Comparison of ENCODE assay signal across 9 cellular contexts in the genomic region with DNA sequence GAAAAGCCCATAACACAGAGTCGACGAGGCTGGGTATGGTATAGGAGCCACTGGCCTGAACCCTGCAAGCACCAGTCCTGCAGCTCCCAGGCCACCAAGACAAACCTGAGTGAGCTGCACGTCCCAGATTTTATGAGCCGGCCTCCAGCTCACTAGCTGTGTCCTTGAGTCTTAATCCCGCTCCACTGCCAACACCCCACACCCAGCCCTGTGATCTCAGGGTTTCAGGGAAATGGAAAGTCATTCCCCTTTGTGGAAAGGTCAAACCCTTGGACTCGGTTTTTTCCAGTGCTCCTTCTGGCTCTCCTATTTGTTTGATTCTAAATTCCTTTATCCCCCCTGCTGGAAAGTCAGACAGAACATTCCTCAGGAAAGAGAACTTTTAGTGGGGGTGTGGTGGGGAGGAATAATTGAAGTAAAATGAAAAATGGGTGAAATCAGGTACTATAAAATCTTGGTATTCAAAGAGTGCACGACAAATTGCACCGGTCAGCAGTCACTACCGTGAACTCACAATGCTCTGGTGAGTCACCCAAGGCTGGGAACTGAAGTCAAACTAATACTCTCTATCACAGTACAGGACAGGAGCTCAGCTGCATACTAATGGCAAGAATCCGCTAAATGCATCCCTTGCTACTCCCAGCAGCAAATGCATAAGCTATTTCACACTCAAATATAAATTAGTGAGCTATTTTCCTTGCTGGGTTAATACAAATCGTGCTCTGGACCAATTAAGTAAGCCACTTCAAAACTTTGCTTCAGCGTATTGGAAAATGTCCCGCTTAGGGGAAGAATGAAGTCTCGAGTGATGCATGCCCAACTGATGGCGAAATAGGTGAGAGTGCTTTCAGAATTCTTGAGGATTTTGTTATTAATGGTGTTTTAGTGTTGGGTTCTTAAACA. TPM values are rescaled to one million over a fixed set of nuclear protein-coding genes. Genes with fewer than 3 reads are reported as not detected.
DNase-seq lines count a peak whose midpoint lies in the region; ATAC-seq and TF ChIP-seq lines count a peak whose summit lies in the region.
"Had no signal": no experiment of that assay in that cellular context is flagged by ENCODE, and none has a peak within 500 bp of the region (broad histone marks: within the 10 kb centered on the region; RNA-seq: fewer than 3 reads in every experiment).

No MANE protein-coding gene starts in this region.

- intact Hi-C loops in mammary epithelial cell (cut with micrococcal nuclease) (no loop called here), upper lobe of right lung (cut with DNase I) (no loop called here)

- TF ChIP-seq CTCF in mammary epithelial cell (conservative IDR thresholded peaks at IDR 0.05 in 1 of 2, IDR thresholded peaks at IDR 0.05 in 1 of 2; ENCODE audit: extremely low read depth in 1 of 2, insufficient read depth in 1 of 2, low read depth in 1 of 2, low read length in 2 of 2) (no peak), lung (IDR thresholded peaks at IDR 0.05; ENCODE audit: control extremely low read depth, extremely low read depth) (no peak), upper lobe of right lung (IDR thresholded peaks at IDR 0.05) (no peak)

- no peaks in the 10 kb centered on the region for H3K9me3 ChIP-seq in mammary epithelial cell (replicated peaks; ENCODE audit: insufficient read depth, low read length)
- no peaks in the 10 kb centered on the region for H3K9me3 ChIP-seq in lung (ENCODE audit: control insufficient read depth in 2 of 2, insufficient read depth in 1 of 2, low read length in 1 of 2)
- H3K9me3 ChIP-seq in upper lobe of right lung = no peaks in the 10 kb centered on the region

- peak; percentile 40 for DNase-seq in DMS 273 (lab: John Stamatoyannopoulos, UW; ENCODE audit: unreplicated experiment)
- no peak for DNase-seq in DMS 273 treated with DMSO at 0.1 percent for 48 hours (lab: John Stamatoyannopoulos, UW)
- DNase-seq in mammary epithelial cell = peak; percentile 44
- peak; percentile 69 for DNase-seq in lung (ENCODE audit: low spot score)
- DNase-seq in upper lobe of right lung = no peak
- no peak for DNase-seq in activated CD4-positive, alpha-beta T cell treated with anti-CD3 and anti-CD28 coated beads, Interleukin-2, amount 50 U/mL, for 4 hours
- DNase-seq in stimulated activated CD4-positive, alpha-beta T cell treated with anti-CD3 and anti-CD28 coated beads, Interleukin-4, amount 100 ng/mL, for 1 hour = no peak
- no peak for DNase-seq in DMS114 treated with DMSO at 0.1 percent for 48 hours (lab: John Stamatoyannopoulos, UW; ENCODE audit: unreplicated experiment)

- no peak overlapping the region for H3K9ac ChIP-seq in mammary epithelial cell (ENCODE audit: insufficient read depth, low read length)

- in situ Hi-C loops in mammary epithelial cell (cut with MboI; ENCODE audit: low sequenced_read_pairs in 2 of 2) = no loop called here

- CTCF ChIA-PET in mammary epithelial cell (lab: Charles Lee; ENCODE audit: low non-redundant PET) = no interaction called here

- dilution Hi-C loops in mammary epithelial cell (cut with HindIII; ENCODE audit: low sequenced_read_pairs) = no loop called here

- WGBS in mammary epithelial cell (ENCODE audit: low coverage, missing lambda C conversion rate) = 91% methylated on average over 13 of the region's 15 CpGs
- WGBS in lung, 2 donors = 47 to 59% methylated on average over 15 of the region's 15 CpGs

- no peak overlapping the region for H3K27ac ChIP-seq in mammary epithelial cell (ENCODE audit: insufficient read depth, low read depth, low read length)
- peak overlapping the region; percentile 84 to 87 for H3K27ac ChIP-seq in lung (ENCODE audit: low read depth in 1 of 2, low read length in 1 of 2)
- peak overlapping the region; percentile 70 for H3K27ac ChIP-seq in upper lobe of right lung
- H3K27ac ChIP-seq: 22Rv1 had no signal

- BruUV-seq in mammary epithelial cell (replicated peaks; lab: Mats Ljungman, UMichigan) = no TSS peak

- peak overlapping the region; percentile 34 for H3K4me2 ChIP-seq in mammary epithelial cell (ENCODE audit: insufficient read depth, low read depth, low read length)

- H3K4me1 ChIP-seq in mammary epithelial cell (ENCODE audit: insufficient read depth, low read length) (peaks cover 33% of the 10 kb centered on the region), lung (ENCODE audit: control insufficient read depth in 2 of 2, insufficient read depth in 2 of 2, low read length in 2 of 2) (peaks cover 19 to 26% of the 10 kb centered on the region in 2 donors), upper lobe of right lung (peaks cover 47% of the 10 kb centered on the region)

- H3K27me3 ChIP-seq in mammary epithelial cell (ENCODE audit: insufficient read depth, low read length) = no peaks in the 10 kb centered on the region
- no peaks in the 10 kb centered on the region for H3K27me3 ChIP-seq in lung (ENCODE audit: control insufficient read depth, insufficient read depth)
- no peaks in the 10 kb centered on the region for H3K27me3 ChIP-seq in upper lobe of right lung

- H2AFZ ChIP-seq in mammary epithelial cell (ENCODE audit: low read depth, low read length) = no peak overlapping the region

- peaks cover 81% of the 10 kb centered on the region for H3K79me2 ChIP-seq in mammary epithelial cell (ENCODE audit: insufficient read depth, low read length)

- H4K20me1 ChIP-seq in mammary epithelial cell (ENCODE audit: insufficient read depth, low read length) = no peaks in the 10 kb centered on the region

- no peak overlapping the region for H3K4me3 ChIP-seq in mammary epithelial cell (replicated peaks in 1 of 3; ENCODE audit: insufficient read depth in 1 of 3, low read depth in 2 of 3, low read length in 3 of 3)
- H3K4me3 ChIP-seq in lung = no peak overlapping the region
- H3K4me3 ChIP-seq in upper lobe of right lung = no peak overlapping the region

- H3K36me3 ChIP-seq in mammary epithelial cell (ENCODE audit: insufficient read depth, low read length) (no peaks in the 10 kb centered on the region), lung (ENCODE audit: control insufficient read depth in 2 of 2, insufficient read depth in 2 of 2, low read length in 2 of 2) (peaks cover 0 to 2% of the 10 kb centered on the region in 2 donors), upper lobe of right lung (no peaks in the 10 kb centered on the region)

- ATAC-seq in lung (ENCODE audit: insufficient read depth, low FRiP score) (peak; percentile 63), upper lobe of right lung (peak; percentile 65)

RNA-seq across cellular contexts. Expression of a gene that starts 9.0 kb away (rescaled TPM):
- total RNA-seq in mammary epithelial cell = 10 to 100 TPM in 1 of 2 donors, 1 to 10 TPM in 1; 7.5 to 14.9 TPM
- polyA plus RNA-seq in mammary epithelial cell = 4.4 TPM
- polyA minus RNA-seq in mammary epithelial cell = 6.4 TPM
- 10 to 100 TPM; 19.6 to 37.8 TPM for total RNA-seq in lung
- 10 to 100 TPM in 1 of 2 donors, 1 to 10 TPM in 1; 8.9 to 12.9 TPM for polyA plus RNA-seq in lung
- total RNA-seq in upper lobe of right lung = 25.9 TPM

Comparison
In these comparisons a context has a peak if more than half of its experiments do, and no peak if none do; other contexts are left out.
1. DNase-seq: peak in DMS 273 (single experiment), mammary epithelial cell (single experiment) and lung (single experiment); none in DMS 273 treated with DMSO at 0.1 percent for 48 hours (single experiment), upper lobe of right lung (single experiment), activated CD4-positive, alpha-beta T cell treated with anti-CD3 and anti-CD28 coated beads, Interleukin-2, amount 50 U/mL, for 4 hours (0 of 2), stimulated activated CD4-positive, alpha-beta T cell treated with anti-CD3 and anti-CD28 coated beads, Interleukin-4, amount 100 ng/mL, for 1 hour (single experiment) and DMS114 treated with DMSO at 0.1 percent for 48 hours (single experiment).